Comparison of ENCODE assay signal across 1 cellular context in the genomic region with DNA sequence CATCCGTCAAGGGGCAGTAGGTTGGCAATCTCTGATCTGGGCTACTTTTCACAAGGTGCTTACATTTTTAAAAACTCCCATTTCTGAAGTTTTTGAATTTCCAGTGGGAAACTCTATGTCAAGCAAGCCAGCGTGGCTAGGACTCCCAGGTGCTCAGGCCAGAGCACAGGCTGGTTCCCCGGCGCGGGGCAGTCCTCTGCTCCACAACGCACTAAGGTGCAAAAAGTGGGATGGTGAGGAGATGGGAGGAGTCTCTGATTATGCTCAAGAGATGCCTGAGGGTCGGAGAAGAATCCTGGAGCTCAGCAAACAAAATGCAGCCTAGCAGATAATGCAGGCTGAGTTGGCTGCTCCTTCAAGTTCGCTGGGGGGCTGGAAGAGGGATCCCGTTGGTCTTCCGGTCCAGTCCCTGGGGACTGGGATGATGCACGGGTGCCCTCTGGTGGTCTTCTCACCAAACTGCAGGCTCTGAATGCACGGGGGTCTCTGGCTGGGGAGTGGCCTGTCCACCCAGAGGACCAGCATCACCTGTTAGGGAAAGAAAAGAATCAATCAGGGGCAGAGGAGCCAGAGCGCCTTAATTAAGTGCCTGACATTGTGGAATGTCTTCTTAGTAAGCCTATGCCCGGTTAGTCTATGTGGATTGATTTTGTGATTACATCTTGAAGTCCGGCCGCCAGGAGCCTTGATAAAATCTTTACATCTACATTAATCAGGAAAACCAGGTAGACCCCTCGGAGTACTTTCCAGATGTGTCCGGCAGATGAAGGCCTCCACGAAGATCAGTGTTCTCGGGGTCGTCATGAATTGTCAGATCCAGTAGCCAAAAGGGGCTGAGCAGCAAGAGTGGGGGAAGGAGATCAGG.
TF ChIP-seq lines count a peak whose summit lies in the region.

No MANE protein-coding gene starts in this region.

TF ChIP-seq in HEK293, 187 proteins besides CTCF, POLR2A, EP300 and RAD21 (continued from another document and continues in another):
- TF ChIP-seq, protein P1, sequence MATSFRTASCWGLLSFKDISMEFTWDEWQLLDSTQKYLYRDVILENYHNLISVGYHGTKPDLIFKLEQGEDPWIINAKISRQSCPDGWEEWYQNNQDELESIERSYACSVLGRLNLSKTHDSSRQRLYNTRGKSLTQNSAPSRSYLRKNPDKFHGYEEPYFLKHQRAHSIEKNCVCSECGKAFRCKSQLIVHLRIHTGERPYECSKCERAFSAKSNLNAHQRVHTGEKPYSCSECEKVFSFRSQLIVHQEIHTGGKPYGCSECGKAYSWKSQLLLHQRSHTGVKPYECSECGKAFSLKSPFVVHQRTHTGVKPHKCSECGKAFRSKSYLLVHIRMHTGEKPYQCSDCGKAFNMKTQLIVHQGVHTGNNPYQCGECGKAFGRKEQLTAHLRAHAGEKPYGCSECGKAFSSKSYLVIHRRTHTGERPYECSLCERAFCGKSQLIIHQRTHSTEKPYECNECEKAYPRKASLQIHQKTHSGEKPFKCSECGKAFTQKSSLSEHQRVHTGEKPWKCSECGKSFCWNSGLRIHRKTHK (tag by site-specific recombination; IDR thresholded peaks at IDR 0.05), result no peak
- TF ChIP-seq GLIS1 (tag by site-specific recombination; IDR thresholded peaks at IDR 0.05) (peak; percentile 95), ZXDB (tag by site-specific recombination; IDR thresholded peaks at IDR 0.05) (no peak), SP2 (tag by site-specific recombination; IDR thresholded peaks at IDR 0.05) (no peak), ZNF169 (tag by site-specific recombination; IDR thresholded peaks at IDR 0.05) (no peak), SETDB1 (IDR thresholded peaks at IDR 0.05; ENCODE audit: insufficient read length, low read length) (no peak), WT1 (tag by site-specific recombination; IDR thresholded peaks at IDR 0.05) (no peak), ZFP37 (tag by site-specific recombination; IDR thresholded peaks at IDR 0.05) (no peak), PRDM1 (tag by site-specific recombination; IDR thresholded peaks at IDR 0.05) (no peak), HOXA7 (CRISPR knock-in tag; IDR thresholded peaks at IDR 0.05; ENCODE audit: borderline replicate concordance) (no peak), ZSCAN16 (tag by site-specific recombination; IDR thresholded peaks at IDR 0.05) (no peak), ZNF501 (tag by site-specific recombination; IDR thresholded peaks at IDR 0.05) (peak; percentile 63; the same call in 1 of the 2 replicates), RBAK (tag by site-specific recombination; IDR thresholded peaks at IDR 0.05) (no peak), ZNF350 (tag by site-specific recombination; IDR thresholded peaks at IDR 0.05) (no peak), ZNF600 (tag by site-specific recombination; IDR thresholded peaks at IDR 0.05) (peak; percentile 25; the same call in 1 of the 2 replicates), TRIM28 (IDR thresholded peaks at IDR 0.05; ENCODE audit: borderline replicate concordance, low read length) (no peak), ZNF521 (tag by site-specific recombination; IDR thresholded peaks at IDR 0.05) (no peak)
- TF ChIP-seq, protein P2, sequence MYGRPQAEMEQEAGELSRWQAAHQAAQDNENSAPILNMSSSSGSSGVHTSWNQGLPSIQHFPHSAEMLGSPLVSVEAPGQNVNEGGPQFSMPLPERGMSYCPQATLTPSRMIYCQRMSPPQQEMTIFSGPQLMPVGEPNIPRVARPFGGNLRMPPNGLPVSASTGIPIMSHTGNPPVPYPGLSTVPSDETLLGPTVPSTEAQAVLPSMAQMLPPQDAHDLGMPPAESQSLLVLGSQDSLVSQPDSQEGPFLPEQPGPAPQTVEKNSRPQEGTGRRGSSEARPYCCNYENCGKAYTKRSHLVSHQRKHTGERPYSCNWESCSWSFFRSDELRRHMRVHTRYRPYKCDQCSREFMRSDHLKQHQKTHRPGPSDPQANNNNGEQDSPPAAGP (tag by site-specific recombination; IDR thresholded peaks at IDR 0.05), result no peak
- TF ChIP-seq, protein P3, sequence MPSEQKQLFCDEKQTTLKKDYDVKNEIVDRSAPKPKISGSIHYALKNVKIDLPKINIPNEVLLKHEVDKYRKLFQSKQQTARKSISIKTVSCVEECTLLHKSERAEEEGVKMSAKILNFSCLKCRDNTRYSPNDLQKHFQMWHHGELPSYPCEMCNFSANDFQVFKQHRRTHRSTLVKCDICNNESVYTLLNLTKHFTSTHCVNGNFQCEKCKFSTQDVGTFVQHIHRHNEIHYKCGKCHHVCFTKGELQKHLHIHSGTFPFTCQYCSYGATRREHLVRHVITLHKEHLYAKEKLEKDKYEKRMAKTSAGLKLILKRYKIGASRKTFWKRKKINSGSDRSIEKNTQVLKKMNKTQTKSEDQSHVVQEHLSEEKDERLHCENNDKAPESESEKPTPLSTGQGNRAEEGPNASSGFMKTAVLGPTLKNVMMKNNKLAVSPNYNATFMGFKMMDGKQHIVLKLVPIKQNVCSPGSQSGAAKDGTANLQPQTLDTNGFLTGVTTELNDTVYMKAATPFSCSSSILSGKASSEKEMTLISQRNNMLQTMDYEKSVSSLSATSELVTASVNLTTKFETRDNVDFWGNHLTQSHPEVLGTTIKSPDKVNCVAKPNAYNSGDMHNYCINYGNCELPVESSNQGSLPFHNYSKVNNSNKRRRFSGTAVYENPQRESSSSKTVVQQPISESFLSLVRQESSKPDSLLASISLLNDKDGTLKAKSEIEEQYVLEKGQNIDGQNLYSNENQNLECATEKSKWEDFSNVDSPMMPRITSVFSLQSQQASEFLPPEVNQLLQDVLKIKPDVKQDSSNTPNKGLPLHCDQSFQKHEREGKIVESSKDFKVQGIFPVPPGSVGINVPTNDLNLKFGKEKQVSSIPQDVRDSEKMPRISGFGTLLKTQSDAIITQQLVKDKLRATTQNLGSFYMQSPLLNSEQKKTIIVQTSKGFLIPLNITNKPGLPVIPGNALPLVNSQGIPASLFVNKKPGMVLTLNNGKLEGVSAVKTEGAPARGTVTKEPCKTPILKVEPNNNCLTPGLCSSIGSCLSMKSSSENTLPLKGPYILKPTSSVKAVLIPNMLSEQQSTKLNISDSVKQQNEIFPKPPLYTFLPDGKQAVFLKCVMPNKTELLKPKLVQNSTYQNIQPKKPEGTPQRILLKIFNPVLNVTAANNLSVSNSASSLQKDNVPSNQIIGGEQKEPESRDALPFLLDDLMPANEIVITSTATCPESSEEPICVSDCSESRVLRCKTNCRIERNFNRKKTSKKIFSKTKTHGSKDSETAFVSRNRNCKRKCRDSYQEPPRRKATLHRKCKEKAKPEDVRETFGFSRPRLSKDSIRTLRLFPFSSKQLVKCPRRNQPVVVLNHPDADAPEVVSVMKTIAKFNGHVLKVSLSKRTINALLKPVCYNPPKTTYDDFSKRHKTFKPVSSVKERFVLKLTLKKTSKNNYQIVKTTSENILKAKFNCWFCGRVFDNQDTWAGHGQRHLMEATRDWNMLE (tag by site-specific recombination; conservative IDR thresholded peaks at IDR 0.05; ENCODE audit: low read depth), result no peak
- TF ChIP-seq, protein P4, sequence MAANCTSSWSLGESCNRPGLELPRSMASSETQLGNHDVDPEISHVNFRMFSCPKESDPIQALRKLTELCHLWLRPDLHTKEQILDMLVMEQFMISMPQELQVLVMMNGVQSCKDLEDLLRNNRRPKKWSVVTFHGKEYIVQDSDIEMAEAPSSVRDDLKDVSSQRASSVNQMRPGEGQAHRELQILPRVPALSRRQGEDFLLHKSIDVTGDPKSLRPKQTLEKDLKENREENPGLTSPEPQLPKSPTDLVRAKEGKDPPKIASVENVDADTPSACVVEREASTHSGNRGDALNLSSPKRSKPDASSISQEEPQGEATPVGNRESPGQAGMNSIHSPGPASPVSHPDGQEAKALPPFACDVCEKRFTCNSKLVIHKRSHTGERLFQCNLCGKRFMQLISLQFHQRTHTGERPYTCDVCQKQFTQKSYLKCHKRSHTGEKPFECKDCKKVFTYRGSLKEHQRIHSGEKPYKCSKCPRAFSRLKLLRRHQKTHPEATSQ (tag by site-specific recombination; IDR thresholded peaks at IDR 0.05), result no peak
- TF ChIP-seq, protein P5, sequence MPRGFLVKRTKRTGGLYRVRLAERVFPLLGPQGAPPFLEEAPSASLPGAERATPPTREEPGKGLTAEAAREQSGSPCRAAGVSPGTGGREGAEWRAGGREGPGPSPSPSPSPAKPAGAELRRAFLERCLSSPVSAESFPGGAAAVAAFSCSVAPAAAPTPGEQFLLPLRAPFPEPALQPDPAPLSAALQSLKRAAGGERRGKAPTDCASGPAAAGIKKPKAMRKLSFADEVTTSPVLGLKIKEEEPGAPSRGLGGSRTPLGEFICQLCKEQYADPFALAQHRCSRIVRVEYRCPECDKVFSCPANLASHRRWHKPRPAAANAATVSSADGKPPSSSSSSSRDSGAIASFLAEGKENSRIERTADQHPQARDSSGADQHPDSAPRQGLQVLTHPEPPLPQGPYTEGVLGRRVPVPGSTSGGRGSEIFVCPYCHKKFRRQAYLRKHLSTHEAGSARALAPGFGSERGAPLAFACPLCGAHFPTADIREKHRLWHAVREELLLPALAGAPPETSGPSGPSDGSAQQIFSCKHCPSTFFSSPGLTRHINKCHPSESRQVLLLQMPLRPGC (tag by site-specific recombination; IDR thresholded peaks at IDR 0.05), result no peak
- TF ChIP-seq, protein P6, sequence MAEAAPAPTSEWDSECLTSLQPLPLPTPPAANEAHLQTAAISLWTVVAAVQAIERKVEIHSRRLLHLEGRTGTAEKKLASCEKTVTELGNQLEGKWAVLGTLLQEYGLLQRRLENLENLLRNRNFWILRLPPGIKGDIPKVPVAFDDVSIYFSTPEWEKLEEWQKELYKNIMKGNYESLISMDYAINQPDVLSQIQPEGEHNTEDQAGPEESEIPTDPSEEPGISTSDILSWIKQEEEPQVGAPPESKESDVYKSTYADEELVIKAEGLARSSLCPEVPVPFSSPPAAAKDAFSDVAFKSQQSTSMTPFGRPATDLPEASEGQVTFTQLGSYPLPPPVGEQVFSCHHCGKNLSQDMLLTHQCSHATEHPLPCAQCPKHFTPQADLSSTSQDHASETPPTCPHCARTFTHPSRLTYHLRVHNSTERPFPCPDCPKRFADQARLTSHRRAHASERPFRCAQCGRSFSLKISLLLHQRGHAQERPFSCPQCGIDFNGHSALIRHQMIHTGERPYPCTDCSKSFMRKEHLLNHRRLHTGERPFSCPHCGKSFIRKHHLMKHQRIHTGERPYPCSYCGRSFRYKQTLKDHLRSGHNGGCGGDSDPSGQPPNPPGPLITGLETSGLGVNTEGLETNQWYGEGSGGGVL (tag by site-specific recombination; IDR thresholded peaks at IDR 0.05), result no peak
- TF ChIP-seq, protein P7, sequence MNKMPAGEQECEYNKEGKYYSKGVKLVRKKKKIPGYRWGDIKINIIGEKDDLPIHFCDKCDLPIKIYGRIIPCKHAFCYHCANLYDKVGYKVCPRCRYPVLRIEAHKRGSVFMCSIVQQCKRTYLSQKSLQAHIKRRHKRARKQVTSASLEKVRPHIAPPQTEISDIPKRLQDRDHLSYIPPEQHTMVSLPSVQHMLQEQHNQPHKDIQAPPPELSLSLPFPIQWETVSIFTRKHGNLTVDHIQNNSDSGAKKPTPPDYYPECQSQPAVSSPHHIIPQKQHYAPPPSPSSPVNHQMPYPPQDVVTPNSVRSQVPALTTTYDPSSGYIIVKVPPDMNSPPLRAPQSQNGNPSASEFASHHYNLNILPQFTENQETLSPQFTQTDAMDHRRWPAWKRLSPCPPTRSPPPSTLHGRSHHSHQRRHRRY (tag by site-specific recombination; IDR thresholded peaks at IDR 0.05), result no peak
- TF ChIP-seq, protein P8, sequence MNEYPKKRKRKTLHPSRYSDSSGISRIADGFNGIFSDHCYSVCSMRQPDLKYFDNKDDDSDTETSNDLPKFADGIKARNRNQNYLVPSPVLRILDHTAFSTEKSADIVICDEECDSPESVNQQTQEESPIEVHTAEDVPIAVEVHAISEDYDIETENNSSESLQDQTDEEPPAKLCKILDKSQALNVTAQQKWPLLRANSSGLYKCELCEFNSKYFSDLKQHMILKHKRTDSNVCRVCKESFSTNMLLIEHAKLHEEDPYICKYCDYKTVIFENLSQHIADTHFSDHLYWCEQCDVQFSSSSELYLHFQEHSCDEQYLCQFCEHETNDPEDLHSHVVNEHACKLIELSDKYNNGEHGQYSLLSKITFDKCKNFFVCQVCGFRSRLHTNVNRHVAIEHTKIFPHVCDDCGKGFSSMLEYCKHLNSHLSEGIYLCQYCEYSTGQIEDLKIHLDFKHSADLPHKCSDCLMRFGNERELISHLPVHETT (tag by site-specific recombination; IDR thresholded peaks at IDR 0.05), result no peak
- TF ChIP-seq, protein P9, sequence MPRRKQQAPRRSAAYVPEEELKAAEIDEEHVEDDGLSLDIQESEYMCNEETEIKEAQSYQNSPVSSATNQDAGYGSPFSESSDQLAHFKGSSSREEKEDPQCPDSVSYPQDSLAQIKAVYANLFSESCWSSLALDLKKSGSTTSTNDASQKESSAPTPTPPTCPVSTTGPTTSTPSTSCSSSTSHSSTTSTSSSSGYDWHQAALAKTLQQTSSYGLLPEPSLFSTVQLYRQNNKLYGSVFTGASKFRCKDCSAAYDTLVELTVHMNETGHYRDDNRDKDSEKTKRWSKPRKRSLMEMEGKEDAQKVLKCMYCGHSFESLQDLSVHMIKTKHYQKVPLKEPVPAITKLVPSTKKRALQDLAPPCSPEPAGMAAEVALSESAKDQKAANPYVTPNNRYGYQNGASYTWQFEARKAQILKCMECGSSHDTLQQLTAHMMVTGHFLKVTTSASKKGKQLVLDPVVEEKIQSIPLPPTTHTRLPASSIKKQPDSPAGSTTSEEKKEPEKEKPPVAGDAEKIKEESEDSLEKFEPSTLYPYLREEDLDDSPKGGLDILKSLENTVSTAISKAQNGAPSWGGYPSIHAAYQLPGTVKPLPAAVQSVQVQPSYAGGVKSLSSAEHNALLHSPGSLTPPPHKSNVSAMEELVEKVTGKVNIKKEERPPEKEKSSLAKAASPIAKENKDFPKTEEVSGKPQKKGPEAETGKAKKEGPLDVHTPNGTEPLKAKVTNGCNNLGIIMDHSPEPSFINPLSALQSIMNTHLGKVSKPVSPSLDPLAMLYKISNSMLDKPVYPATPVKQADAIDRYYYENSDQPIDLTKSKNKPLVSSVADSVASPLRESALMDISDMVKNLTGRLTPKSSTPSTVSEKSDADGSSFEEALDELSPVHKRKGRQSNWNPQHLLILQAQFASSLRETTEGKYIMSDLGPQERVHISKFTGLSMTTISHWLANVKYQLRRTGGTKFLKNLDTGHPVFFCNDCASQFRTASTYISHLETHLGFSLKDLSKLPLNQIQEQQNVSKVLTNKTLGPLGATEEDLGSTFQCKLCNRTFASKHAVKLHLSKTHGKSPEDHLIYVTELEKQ (tag by site-specific recombination; IDR thresholded peaks at IDR 0.05; ENCODE audit: borderline replicate concordance), result no peak
- TF ChIP-seq, protein P10, sequence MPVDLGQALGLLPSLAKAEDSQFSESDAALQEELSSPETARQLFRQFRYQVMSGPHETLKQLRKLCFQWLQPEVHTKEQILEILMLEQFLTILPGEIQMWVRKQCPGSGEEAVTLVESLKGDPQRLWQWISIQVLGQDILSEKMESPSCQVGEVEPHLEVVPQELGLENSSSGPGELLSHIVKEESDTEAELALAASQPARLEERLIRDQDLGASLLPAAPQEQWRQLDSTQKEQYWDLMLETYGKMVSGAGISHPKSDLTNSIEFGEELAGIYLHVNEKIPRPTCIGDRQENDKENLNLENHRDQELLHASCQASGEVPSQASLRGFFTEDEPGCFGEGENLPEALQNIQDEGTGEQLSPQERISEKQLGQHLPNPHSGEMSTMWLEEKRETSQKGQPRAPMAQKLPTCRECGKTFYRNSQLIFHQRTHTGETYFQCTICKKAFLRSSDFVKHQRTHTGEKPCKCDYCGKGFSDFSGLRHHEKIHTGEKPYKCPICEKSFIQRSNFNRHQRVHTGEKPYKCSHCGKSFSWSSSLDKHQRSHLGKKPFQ (tag by site-specific recombination; IDR thresholded peaks at IDR 0.05), result no peak
